ENCODE assay signal across 1 cellular context in the genomic region with DNA sequence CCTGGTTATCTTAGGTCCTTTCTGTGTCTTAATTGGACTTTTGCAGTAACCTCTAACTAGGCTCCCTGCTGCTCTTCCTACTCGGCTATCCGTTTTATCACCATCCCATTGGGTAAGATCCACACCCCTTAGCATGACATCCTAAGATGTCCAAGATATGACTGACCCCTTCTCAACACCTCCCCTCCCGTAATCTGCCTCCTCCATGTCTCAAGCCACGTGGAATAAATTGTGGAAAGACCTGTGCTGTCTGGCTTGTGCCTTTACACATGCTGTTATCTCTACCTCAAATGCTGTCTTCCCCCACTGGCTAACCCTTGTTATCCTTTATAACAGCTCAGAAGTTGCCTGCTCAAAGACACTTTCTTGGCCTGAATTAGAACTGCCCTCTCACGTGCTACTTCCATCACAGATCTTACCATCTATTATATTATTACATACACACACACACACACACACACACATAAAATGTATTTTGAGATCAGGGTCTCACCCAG.
TF ChIP-seq lines count a peak whose summit lies in the region.

No MANE protein-coding gene starts in this region.

TF ChIP-seq in K562, 482 proteins besides CTCF, POLR2A, EP300 and RAD21 (continues in another document):
- TF ChIP-seq HDGF (IDR thresholded peaks at IDR 0.05) (no peak), ARID2 (IDR thresholded peaks at IDR 0.05) (no peak), ZNF175 (CRISPR knock-in tag; IDR thresholded peaks at IDR 0.05; ENCODE audit: low read depth) (peak; percentile 60; the same call in 1 of the 2 replicates), LEF1 (IDR thresholded peaks at IDR 0.05) (peak; percentile 78), MYC (IDR thresholded peaks at IDR 0.05; ENCODE audit: low read depth, low read length) (peak; percentile 94), MYC (CRISPR knock-in tag; IDR thresholded peaks at IDR 0.05; ENCODE audit: borderline replicate concordance, low read depth) (no peak), MTA3 (IDR thresholded peaks at IDR 0.05; ENCODE audit: borderline replicate concordance) (peak; percentile 68), CEBPB (tag; IDR thresholded peaks at IDR 0.05) (peak; percentile 66), ZNF143 (CRISPR knock-in tag; IDR thresholded peaks at IDR 0.05) (no peak), MTA2 (IDR thresholded peaks at IDR 0.05; ENCODE audit: low read depth) (peak; percentile 87), MTA1 (IDR thresholded peaks at IDR 0.05; ENCODE audit: borderline replicate concordance) (peak; percentile 68; the same call in 1 of the 2 replicates), ZNF146 (CRISPR knock-in tag; IDR thresholded peaks at IDR 0.05; ENCODE audit: unreplicated experiment) (no peak), POLR2AphosphoS5 (IDR thresholded peaks at IDR 0.05; ENCODE audit: control insufficient read depth, insufficient read depth, low read depth, low read length) (peak; percentile 89), PML (IDR thresholded peaks at IDR 0.05; ENCODE audit: low read length) (peak; percentile 85; the same call in 1 of the 2 replicates), HDAC1 (IDR thresholded peaks at IDR 0.05) (peak in 1 of 2 experiments; percentile 96; a peak in 2 of 4 replicates), STAT5A (IDR thresholded peaks at IDR 0.05; ENCODE audit: borderline replicate concordance, low read length) (peak; percentile 77), RNF2 (IDR thresholded peaks at IDR 0.05) (peak; percentile 35; the same call in 1 of the 2 replicates), YY1 (IDR thresholded peaks at IDR 0.05; ENCODE audit: borderline replicate concordance in 1 of 3, control insufficient read depth in 1 of 3, extremely low read depth in 1 of 3, insufficient read depth in 3 of 3, insufficient read length in 1 of 3, insufficient replicate concordance in 2 of 3, low read depth in 1 of 3, low read length in 2 of 3) (peak in 1 of 3 experiments; percentile 44), CC2D1A (IDR thresholded peaks at IDR 0.05) (peak; percentile 84; the same call in 1 of the 2 replicates), MEF2D (tag; conservative IDR thresholded peaks at IDR 0.05; ENCODE audit: low read depth) (peak; percentile 60; the same call in 1 of the 2 replicates), SMARCC2 (IDR thresholded peaks at IDR 0.05; ENCODE audit: low read depth) (no peak), ZNF830 (CRISPR knock-in tag; IDR thresholded peaks at IDR 0.05) (no peak), ATF1 (CRISPR knock-in tag; IDR thresholded peaks at IDR 0.05) (no peak), ATF1 (tag; IDR thresholded peaks at IDR 0.05) (peak; percentile 60), ZEB2 (IDR thresholded peaks at IDR 0.05) (peak; percentile 67), RCOR1 (IDR thresholded peaks at IDR 0.05; ENCODE audit: borderline replicate concordance in 1 of 2, low read depth in 2 of 2, low read length in 2 of 2) (peak in 1 of 2 experiments; percentile 92; a peak in 2 of 4 replicates), FOXM1 (IDR thresholded peaks at IDR 0.05; ENCODE audit: low read depth) (peak; percentile 76; the same call in 1 of the 2 replicates), FOXM1 (CRISPR knock-in tag; IDR thresholded peaks at IDR 0.05; ENCODE audit: low read depth) (no peak), NCOA1 (IDR thresholded peaks at IDR 0.05; ENCODE audit: low read depth) (peak; percentile 52; the same call in 1 of the 2 replicates)
- TF ChIP-seq, protein P1, sequence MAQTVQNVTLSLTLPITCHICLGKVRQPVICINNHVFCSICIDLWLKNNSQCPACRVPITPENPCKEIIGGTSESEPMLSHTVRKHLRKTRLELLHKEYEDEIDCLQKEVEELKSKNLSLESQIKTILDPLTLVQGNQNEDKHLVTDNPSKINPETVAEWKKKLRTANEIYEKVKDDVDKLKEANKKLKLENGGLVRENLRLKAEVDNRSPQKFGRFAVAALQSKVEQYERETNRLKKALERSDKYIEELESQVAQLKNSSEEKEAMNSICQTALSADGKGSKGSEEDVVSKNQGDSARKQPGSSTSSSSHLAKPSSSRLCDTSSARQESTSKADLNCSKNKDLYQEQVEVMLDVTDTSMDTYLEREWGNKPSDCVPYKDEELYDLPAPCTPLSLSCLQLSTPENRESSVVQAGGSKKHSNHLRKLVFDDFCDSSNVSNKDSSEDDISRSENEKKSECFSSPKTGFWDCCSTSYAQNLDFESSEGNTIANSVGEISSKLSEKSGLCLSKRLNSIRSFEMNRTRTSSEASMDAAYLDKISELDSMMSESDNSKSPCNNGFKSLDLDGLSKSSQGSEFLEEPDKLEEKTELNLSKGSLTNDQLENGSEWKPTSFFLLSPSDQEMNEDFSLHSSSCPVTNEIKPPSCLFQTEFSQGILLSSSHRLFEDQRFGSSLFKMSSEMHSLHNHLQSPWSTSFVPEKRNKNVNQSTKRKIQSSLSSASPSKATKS (CRISPR knock-in tag; IDR thresholded peaks at IDR 0.05) = no peak
- TF ChIP-seq, protein P2, sequence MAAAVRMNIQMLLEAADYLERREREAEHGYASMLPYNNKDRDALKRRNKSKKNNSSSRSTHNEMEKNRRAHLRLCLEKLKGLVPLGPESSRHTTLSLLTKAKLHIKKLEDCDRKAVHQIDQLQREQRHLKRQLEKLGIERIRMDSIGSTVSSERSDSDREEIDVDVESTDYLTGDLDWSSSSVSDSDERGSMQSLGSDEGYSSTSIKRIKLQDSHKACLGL (CRISPR knock-in tag; IDR thresholded peaks at IDR 0.05; ENCODE audit: borderline replicate concordance, poor library complexity, severe bottlenecking) = peak; percentile 36
- TF ChIP-seq, protein P3, sequence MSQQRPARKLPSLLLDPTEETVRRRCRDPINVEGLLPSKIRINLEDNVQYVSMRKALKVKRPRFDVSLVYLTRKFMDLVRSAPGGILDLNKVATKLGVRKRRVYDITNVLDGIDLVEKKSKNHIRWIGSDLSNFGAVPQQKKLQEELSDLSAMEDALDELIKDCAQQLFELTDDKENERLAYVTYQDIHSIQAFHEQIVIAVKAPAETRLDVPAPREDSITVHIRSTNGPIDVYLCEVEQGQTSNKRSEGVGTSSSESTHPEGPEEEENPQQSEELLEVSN (IDR thresholded peaks at IDR 0.05; ENCODE audit: borderline replicate concordance in 1 of 2, extremely low read depth in 1 of 2, insufficient read depth in 1 of 2, insufficient read length in 1 of 2, low read depth in 1 of 2, low read length in 1 of 2, poor library complexity in 1 of 2, severe bottlenecking in 1 of 2) = peak; percentile 31 to 38
- TF ChIP-seq, protein P4, sequence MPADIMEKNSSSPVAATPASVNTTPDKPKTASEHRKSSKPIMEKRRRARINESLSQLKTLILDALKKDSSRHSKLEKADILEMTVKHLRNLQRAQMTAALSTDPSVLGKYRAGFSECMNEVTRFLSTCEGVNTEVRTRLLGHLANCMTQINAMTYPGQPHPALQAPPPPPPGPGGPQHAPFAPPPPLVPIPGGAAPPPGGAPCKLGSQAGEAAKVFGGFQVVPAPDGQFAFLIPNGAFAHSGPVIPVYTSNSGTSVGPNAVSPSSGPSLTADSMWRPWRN (IDR thresholded peaks at IDR 0.05; ENCODE audit: low read depth) = peak; percentile 77
- TF ChIP-seq, protein P5, sequence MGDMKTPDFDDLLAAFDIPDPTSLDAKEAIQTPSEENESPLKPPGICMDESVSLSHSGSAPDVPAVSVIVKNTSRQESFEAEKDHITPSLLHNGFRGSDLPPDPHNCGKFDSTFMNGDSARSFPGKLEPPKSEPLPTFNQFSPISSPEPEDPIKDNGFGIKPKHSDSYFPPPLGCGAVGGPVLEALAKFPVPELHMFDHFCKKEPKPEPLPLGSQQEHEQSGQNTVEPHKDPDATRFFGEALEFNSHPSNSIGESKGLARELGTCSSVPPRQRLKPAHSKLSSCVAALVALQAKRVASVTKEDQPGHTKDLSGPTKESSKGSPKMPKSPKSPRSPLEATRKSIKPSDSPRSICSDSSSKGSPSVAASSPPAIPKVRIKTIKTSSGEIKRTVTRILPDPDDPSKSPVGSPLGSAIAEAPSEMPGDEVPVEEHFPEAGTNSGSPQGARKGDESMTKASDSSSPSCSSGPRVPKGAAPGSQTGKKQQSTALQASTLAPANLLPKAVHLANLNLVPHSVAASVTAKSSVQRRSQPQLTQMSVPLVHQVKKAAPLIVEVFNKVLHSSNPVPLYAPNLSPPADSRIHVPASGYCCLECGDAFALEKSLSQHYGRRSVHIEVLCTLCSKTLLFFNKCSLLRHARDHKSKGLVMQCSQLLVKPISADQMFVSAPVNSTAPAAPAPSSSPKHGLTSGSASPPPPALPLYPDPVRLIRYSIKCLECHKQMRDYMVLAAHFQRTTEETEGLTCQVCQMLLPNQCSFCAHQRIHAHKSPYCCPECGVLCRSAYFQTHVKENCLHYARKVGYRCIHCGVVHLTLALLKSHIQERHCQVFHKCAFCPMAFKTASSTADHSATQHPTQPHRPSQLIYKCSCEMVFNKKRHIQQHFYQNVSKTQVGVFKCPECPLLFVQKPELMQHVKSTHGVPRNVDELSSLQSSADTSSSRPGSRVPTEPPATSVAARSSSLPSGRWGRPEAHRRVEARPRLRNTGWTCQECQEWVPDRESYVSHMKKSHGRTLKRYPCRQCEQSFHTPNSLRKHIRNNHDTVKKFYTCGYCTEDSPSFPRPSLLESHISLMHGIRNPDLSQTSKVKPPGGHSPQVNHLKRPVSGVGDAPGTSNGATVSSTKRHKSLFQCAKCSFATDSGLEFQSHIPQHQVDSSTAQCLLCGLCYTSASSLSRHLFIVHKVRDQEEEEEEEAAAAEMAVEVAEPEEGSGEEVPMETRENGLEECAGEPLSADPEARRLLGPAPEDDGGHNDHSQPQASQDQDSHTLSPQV (IDR thresholded peaks at IDR 0.05) = no peak; the same call in none of the 2 replicates
- TF ChIP-seq, protein P6, sequence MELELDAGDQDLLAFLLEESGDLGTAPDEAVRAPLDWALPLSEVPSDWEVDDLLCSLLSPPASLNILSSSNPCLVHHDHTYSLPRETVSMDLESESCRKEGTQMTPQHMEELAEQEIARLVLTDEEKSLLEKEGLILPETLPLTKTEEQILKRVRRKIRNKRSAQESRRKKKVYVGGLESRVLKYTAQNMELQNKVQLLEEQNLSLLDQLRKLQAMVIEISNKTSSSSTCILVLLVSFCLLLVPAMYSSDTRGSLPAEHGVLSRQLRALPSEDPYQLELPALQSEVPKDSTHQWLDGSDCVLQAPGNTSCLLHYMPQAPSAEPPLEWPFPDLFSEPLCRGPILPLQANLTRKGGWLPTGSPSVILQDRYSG (tag; conservative IDR thresholded peaks at IDR 0.05; ENCODE audit: low read depth) = 0 out of 2 replicates have a peak, but pooled peaks have one; percentile 65
- TF ChIP-seq, protein P7, sequence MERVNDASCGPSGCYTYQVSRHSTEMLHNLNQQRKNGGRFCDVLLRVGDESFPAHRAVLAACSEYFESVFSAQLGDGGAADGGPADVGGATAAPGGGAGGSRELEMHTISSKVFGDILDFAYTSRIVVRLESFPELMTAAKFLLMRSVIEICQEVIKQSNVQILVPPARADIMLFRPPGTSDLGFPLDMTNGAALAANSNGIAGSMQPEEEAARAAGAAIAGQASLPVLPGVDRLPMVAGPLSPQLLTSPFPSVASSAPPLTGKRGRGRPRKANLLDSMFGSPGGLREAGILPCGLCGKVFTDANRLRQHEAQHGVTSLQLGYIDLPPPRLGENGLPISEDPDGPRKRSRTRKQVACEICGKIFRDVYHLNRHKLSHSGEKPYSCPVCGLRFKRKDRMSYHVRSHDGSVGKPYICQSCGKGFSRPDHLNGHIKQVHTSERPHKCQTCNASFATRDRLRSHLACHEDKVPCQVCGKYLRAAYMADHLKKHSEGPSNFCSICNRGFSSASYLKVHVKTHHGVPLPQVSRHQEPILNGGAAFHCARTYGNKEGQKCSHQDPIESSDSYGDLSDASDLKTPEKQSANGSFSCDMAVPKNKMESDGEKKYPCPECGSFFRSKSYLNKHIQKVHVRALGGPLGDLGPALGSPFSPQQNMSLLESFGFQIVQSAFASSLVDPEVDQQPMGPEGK (CRISPR knock-in tag; IDR thresholded peaks at IDR 0.05; ENCODE audit: borderline replicate concordance) = no peak
- TF ChIP-seq, protein P8, sequence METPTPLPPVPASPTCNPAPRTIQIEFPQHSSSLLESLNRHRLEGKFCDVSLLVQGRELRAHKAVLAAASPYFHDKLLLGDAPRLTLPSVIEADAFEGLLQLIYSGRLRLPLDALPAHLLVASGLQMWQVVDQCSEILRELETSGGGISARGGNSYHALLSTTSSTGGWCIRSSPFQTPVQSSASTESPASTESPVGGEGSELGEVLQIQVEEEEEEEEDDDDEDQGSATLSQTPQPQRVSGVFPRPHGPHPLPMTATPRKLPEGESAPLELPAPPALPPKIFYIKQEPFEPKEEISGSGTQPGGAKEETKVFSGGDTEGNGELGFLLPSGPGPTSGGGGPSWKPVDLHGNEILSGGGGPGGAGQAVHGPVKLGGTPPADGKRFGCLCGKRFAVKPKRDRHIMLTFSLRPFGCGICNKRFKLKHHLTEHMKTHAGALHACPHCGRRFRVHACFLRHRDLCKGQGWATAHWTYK (CRISPR knock-in tag; IDR thresholded peaks at IDR 0.05) = no peak
- TF ChIP-seq, protein P9, sequence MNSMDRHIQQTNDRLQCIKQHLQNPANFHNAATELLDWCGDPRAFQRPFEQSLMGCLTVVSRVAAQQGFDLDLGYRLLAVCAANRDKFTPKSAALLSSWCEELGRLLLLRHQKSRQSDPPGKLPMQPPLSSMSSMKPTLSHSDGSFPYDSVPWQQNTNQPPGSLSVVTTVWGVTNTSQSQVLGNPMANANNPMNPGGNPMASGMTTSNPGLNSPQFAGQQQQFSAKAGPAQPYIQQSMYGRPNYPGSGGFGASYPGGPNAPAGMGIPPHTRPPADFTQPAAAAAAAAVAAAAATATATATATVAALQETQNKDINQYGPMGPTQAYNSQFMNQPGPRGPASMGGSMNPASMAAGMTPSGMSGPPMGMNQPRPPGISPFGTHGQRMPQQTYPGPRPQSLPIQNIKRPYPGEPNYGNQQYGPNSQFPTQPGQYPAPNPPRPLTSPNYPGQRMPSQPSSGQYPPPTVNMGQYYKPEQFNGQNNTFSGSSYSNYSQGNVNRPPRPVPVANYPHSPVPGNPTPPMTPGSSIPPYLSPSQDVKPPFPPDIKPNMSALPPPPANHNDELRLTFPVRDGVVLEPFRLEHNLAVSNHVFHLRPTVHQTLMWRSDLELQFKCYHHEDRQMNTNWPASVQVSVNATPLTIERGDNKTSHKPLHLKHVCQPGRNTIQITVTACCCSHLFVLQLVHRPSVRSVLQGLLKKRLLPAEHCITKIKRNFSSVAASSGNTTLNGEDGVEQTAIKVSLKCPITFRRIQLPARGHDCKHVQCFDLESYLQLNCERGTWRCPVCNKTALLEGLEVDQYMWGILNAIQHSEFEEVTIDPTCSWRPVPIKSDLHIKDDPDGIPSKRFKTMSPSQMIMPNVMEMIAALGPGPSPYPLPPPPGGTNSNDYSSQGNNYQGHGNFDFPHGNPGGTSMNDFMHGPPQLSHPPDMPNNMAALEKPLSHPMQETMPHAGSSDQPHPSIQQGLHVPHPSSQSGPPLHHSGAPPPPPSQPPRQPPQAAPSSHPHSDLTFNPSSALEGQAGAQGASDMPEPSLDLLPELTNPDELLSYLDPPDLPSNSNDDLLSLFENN (IDR thresholded peaks at IDR 0.05; ENCODE audit: low read depth in 2 of 2, low read length in 2 of 2) = peak in 1 of 2 experiments; percentile 46; a peak in 1 of 4 replicates
- TF ChIP-seq, protein P10, sequence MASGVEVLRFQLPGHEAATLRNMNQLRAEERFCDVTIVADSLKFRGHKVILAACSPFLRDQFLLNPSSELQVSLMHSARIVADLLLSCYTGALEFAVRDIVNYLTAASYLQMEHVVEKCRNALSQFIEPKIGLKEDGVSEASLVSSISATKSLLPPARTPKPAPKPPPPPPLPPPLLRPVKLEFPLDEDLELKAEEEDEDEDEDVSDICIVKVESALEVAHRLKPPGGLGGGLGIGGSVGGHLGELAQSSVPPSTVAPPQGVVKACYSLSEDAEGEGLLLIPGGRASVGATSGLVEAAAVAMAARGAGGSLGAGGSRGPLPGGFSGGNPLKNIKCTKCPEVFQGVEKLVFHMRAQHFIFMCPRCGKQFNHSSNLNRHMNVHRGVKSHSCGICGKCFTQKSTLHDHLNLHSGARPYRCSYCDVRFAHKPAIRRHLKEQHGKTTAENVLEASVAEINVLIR (CRISPR knock-in tag; IDR thresholded peaks at IDR 0.05) = 0 out of 2 replicates have a peak, but pooled peaks have one; percentile 6
